ENCODE assay signal across 1 cellular context in the genomic region with DNA sequence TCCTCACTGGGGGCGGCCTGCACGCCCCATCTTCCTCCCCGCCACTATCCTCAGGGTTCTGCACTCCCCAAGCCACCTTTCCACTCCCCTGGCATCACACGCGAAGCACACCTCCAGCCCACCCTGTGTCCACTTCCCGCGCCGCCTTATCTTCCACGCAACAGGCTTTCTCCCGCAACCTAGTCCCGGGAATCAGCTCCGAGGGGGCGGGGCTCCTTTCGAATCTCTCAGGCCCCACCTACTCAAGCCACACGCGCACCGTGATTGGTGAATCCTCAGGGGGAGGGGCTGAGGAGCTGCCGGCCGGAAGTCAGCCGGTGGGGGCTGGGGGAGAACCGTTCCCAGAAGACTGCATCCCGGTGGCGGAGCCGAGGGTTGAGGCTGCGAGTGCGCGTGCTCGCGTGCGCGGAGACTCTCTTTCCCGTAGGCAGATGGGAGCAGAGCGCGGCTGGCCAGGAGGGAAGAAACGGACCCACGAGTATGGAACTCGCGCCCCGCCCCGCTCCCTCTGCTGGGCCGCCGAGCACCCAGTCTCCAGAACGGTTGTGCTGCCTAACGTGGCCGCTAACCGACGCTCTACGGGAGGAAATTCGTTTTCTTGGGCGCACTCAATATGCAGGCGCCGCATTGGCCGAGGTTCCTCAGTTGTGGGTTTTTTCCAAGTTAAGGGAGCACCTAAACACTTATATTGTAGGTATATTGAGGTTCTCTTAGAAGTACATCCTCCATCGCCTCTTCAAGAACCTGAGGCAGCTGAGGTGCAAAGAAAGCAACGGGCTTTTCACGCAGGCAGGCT.
TF ChIP-seq lines count a peak whose summit lies in the region.

A gene (minus strand): TSS at position 194 of the 796 bp plus-strand sequence.

TF ChIP-seq in K562, 482 proteins besides CTCF, POLR2A, EP300 and RAD21 (continued from another document and continues in another):
- TF ChIP-seq, protein P1, sequence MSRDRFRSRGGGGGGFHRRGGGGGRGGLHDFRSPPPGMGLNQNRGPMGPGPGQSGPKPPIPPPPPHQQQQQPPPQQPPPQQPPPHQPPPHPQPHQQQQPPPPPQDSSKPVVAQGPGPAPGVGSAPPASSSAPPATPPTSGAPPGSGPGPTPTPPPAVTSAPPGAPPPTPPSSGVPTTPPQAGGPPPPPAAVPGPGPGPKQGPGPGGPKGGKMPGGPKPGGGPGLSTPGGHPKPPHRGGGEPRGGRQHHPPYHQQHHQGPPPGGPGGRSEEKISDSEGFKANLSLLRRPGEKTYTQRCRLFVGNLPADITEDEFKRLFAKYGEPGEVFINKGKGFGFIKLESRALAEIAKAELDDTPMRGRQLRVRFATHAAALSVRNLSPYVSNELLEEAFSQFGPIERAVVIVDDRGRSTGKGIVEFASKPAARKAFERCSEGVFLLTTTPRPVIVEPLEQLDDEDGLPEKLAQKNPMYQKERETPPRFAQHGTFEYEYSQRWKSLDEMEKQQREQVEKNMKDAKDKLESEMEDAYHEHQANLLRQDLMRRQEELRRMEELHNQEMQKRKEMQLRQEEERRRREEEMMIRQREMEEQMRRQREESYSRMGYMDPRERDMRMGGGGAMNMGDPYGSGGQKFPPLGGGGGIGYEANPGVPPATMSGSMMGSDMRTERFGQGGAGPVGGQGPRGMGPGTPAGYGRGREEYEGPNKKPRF (IDR thresholded peaks at IDR 0.05; ENCODE audit: low read depth, low read length), result no peak
- peak; percentile 71 for TF ChIP-seq CC2D1A (IDR thresholded peaks at IDR 0.05)
- no peak for TF ChIP-seq ZNF436 (CRISPR knock-in tag; IDR thresholded peaks at IDR 0.05)
- TF ChIP-seq, protein P2, sequence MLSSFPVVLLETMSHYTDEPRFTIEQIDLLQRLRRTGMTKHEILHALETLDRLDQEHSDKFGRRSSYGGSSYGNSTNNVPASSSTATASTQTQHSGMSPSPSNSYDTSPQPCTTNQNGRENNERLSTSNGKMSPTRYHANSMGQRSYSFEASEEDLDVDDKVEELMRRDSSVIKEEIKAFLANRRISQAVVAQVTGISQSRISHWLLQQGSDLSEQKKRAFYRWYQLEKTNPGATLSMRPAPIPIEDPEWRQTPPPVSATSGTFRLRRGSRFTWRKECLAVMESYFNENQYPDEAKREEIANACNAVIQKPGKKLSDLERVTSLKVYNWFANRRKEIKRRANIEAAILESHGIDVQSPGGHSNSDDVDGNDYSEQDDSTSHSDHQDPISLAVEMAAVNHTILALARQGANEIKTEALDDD (IDR thresholded peaks at IDR 0.05), result peak; percentile 82; the same call in 1 of the 2 replicates
- TF ChIP-seq, protein P3, sequence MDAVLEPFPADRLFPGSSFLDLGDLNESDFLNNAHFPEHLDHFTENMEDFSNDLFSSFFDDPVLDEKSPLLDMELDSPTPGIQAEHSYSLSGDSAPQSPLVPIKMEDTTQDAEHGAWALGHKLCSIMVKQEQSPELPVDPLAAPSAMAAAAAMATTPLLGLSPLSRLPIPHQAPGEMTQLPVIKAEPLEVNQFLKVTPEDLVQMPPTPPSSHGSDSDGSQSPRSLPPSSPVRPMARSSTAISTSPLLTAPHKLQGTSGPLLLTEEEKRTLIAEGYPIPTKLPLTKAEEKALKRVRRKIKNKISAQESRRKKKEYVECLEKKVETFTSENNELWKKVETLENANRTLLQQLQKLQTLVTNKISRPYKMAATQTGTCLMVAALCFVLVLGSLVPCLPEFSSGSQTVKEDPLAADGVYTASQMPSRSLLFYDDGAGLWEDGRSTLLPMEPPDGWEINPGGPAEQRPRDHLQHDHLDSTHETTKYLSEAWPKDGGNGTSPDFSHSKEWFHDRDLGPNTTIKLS (IDR thresholded peaks at IDR 0.05; ENCODE audit: borderline replicate concordance, low read depth), result peak; percentile 66; the same call in 1 of the 2 replicates
- peak; percentile 77; the same call in 1 of the 2 replicates for TF ChIP-seq KLF6 (CRISPR knock-in tag; IDR thresholded peaks at IDR 0.05; ENCODE audit: borderline replicate concordance)
- no peak; the same call in none of the 2 replicates for TF ChIP-seq ZNF263 (CRISPR knock-in tag; IDR thresholded peaks at IDR 0.05; ENCODE audit: borderline replicate concordance)
- TF ChIP-seq, protein P4, sequence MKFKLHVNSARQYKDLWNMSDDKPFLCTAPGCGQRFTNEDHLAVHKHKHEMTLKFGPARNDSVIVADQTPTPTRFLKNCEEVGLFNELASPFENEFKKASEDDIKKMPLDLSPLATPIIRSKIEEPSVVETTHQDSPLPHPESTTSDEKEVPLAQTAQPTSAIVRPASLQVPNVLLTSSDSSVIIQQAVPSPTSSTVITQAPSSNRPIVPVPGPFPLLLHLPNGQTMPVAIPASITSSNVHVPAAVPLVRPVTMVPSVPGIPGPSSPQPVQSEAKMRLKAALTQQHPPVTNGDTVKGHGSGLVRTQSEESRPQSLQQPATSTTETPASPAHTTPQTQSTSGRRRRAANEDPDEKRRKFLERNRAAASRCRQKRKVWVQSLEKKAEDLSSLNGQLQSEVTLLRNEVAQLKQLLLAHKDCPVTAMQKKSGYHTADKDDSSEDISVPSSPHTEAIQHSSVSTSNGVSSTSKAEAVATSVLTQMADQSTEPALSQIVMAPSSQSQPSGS (CRISPR knock-in tag; IDR thresholded peaks at IDR 0.05), result no peak
- TF ChIP-seq, protein P5, sequence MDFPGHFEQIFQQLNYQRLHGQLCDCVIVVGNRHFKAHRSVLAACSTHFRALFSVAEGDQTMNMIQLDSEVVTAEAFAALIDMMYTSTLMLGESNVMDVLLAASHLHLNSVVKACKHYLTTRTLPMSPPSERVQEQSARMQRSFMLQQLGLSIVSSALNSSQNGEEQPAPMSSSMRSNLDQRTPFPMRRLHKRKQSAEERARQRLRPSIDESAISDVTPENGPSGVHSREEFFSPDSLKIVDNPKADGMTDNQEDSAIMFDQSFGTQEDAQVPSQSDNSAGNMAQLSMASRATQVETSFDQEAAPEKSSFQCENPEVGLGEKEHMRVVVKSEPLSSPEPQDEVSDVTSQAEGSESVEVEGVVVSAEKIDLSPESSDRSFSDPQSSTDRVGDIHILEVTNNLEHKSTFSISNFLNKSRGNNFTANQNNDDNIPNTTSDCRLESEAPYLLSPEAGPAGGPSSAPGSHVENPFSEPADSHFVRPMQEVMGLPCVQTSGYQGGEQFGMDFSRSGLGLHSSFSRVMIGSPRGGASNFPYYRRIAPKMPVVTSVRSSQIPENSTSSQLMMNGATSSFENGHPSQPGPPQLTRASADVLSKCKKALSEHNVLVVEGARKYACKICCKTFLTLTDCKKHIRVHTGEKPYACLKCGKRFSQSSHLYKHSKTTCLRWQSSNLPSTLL (IDR thresholded peaks at IDR 0.05), result no peak
- TF ChIP-seq, protein P6, sequence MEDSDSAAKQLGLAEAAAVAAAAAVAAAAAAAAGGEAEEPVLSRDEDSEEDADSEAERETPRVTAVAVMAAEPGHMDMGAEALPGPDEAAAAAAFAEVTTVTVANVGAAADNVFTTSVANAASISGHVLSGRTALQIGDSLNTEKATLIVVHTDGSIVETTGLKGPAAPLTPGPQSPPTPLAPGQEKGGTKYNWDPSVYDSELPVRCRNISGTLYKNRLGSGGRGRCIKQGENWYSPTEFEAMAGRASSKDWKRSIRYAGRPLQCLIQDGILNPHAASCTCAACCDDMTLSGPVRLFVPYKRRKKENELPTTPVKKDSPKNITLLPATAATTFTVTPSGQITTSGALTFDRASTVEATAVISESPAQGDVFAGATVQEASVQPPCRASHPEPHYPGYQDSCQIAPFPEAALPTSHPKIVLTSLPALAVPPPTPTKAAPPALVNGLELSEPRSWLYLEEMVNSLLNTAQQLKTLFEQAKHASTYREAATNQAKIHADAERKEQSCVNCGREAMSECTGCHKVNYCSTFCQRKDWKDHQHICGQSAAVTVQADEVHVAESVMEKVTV (CRISPR knock-in tag; IDR thresholded peaks at IDR 0.05), result peak; percentile 52
- TF ChIP-seq, protein P7, sequence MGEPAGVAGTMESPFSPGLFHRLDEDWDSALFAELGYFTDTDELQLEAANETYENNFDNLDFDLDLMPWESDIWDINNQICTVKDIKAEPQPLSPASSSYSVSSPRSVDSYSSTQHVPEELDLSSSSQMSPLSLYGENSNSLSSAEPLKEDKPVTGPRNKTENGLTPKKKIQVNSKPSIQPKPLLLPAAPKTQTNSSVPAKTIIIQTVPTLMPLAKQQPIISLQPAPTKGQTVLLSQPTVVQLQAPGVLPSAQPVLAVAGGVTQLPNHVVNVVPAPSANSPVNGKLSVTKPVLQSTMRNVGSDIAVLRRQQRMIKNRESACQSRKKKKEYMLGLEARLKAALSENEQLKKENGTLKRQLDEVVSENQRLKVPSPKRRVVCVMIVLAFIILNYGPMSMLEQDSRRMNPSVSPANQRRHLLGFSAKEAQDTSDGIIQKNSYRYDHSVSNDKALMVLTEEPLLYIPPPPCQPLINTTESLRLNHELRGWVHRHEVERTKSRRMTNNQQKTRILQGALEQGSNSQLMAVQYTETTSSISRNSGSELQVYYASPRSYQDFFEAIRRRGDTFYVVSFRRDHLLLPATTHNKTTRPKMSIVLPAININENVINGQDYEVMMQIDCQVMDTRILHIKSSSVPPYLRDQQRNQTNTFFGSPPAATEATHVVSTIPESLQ (CRISPR knock-in tag; IDR thresholded peaks at IDR 0.05), result peak; percentile 69; the same call in 1 of the 2 replicates
- peak; percentile 6; the same call in 1 of the 2 replicates for TF ChIP-seq SMAD3 (CRISPR knock-in tag; conservative IDR thresholded peaks at IDR 0.05)
- 0 out of 2 replicates have a peak, but pooled peaks have one; percentile 40 for TF ChIP-seq DMBX1 (CRISPR knock-in tag; IDR thresholded peaks at IDR 0.05; ENCODE audit: borderline replicate concordance)
- TF ChIP-seq HDAC6 (IDR thresholded peaks at IDR 0.05; ENCODE audit: low read depth, low read length), result no peak
- peak; percentile 96 for TF ChIP-seq SUPT5H (IDR thresholded peaks at IDR 0.05)
- peak; percentile 96 for TF ChIP-seq GABPB1 (CRISPR knock-in tag; IDR thresholded peaks at IDR 0.05)
- TF ChIP-seq CBX8 (IDR thresholded peaks at IDR 0.05; ENCODE audit: borderline replicate concordance, extremely low read depth, low read depth, low read length, poor library complexity, severe bottlenecking), result no peak
- TF ChIP-seq, protein P8, sequence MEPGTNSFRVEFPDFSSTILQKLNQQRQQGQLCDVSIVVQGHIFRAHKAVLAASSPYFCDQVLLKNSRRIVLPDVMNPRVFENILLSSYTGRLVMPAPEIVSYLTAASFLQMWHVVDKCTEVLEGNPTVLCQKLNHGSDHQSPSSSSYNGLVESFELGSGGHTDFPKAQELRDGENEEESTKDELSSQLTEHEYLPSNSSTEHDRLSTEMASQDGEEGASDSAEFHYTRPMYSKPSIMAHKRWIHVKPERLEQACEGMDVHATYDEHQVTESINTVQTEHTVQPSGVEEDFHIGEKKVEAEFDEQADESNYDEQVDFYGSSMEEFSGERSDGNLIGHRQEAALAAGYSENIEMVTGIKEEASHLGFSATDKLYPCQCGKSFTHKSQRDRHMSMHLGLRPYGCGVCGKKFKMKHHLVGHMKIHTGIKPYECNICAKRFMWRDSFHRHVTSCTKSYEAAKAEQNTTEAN (CRISPR knock-in tag; IDR thresholded peaks at IDR 0.05), result no peak
- TF ChIP-seq NFIX (CRISPR knock-in tag; IDR thresholded peaks at IDR 0.05; ENCODE audit: low read depth), result no peak
- peak; percentile 35; the same call in 1 of the 2 replicates for TF ChIP-seq C11orf30 (IDR thresholded peaks at IDR 0.05; ENCODE audit: low read depth)
- no peak for TF ChIP-seq ETS2 (tag; IDR thresholded peaks at IDR 0.05; ENCODE audit: borderline replicate concordance, poor library complexity, severe bottlenecking)
- TF ChIP-seq, protein P9, sequence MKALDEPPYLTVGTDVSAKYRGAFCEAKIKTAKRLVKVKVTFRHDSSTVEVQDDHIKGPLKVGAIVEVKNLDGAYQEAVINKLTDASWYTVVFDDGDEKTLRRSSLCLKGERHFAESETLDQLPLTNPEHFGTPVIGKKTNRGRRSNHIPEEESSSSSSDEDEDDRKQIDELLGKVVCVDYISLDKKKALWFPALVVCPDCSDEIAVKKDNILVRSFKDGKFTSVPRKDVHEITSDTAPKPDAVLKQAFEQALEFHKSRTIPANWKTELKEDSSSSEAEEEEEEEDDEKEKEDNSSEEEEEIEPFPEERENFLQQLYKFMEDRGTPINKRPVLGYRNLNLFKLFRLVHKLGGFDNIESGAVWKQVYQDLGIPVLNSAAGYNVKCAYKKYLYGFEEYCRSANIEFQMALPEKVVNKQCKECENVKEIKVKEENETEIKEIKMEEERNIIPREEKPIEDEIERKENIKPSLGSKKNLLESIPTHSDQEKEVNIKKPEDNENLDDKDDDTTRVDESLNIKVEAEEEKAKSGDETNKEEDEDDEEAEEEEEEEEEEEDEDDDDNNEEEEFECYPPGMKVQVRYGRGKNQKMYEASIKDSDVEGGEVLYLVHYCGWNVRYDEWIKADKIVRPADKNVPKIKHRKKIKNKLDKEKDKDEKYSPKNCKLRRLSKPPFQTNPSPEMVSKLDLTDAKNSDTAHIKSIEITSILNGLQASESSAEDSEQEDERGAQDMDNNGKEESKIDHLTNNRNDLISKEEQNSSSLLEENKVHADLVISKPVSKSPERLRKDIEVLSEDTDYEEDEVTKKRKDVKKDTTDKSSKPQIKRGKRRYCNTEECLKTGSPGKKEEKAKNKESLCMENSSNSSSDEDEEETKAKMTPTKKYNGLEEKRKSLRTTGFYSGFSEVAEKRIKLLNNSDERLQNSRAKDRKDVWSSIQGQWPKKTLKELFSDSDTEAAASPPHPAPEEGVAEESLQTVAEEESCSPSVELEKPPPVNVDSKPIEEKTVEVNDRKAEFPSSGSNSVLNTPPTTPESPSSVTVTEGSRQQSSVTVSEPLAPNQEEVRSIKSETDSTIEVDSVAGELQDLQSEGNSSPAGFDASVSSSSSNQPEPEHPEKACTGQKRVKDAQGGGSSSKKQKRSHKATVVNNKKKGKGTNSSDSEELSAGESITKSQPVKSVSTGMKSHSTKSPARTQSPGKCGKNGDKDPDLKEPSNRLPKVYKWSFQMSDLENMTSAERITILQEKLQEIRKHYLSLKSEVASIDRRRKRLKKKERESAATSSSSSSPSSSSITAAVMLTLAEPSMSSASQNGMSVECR (CRISPR knock-in tag; IDR thresholded peaks at IDR 0.05), result peak; percentile 80
- TF ChIP-seq CBX2 (IDR thresholded peaks at IDR 0.05; ENCODE audit: insufficient read depth, low read length, poor library complexity, severe bottlenecking), result no peak
- TF ChIP-seq CCAR2 (IDR thresholded peaks at IDR 0.05; ENCODE audit: low read depth, low read length), result no peak
- TF ChIP-seq MTA1 (IDR thresholded peaks at IDR 0.05; ENCODE audit: borderline replicate concordance), result peak; percentile 35; the same call in 1 of the 2 replicates
- peak; percentile 66; the same call in 1 of the 2 replicates for TF ChIP-seq ZBTB7A (IDR thresholded peaks at IDR 0.05; ENCODE audit: borderline replicate concordance, control insufficient read depth, low read depth, low read length)
- TF ChIP-seq, protein P10, sequence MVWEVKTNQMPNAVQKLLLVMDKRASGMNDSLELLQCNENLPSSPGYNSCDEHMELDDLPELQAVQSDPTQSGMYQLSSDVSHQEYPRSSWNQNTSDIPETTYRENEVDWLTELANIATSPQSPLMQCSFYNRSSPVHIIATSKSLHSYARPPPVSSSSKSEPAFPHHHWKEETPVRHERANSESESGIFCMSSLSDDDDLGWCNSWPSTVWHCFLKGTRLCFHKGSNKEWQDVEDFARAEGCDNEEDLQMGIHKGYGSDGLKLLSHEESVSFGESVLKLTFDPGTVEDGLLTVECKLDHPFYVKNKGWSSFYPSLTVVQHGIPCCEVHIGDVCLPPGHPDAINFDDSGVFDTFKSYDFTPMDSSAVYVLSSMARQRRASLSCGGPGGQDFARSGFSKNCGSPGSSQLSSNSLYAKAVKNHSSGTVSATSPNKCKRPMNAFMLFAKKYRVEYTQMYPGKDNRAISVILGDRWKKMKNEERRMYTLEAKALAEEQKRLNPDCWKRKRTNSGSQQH (CRISPR knock-in tag; IDR thresholded peaks at IDR 0.05), result peak; percentile 65; the same call in 1 of the 2 replicates
- TF ChIP-seq, protein P11, sequence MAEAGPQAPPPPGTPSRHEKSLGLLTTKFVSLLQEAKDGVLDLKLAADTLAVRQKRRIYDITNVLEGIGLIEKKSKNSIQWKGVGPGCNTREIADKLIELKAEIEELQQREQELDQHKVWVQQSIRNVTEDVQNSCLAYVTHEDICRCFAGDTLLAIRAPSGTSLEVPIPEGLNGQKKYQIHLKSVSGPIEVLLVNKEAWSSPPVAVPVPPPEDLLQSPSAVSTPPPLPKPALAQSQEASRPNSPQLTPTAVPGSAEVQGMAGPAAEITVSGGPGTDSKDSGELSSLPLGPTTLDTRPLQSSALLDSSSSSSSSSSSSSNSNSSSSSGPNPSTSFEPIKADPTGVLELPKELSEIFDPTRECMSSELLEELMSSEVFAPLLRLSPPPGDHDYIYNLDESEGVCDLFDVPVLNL (CRISPR knock-in tag; IDR thresholded peaks at IDR 0.05; ENCODE audit: low read depth), result no peak
